1 cellular context compared by ENCODE assay signal in the genomic region with DNA sequence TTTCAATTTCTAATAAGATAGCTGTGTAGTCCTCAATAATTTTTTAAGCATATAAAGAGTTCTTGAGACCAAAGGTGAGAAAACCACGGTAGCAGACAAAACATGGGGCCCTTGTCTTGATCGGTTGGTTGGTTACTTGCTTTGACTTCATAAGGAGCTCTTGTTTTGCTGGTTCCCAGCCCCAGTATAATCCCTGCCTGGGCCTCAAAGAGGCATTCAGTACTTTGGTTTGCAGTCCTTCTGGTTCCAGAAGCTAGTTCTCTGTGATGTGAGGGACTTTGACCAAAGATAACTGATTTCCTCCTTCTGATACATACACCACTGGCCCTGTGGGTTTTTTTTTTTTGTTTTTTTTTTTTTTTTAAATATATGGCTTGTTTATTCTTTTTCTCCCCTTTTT.
TF ChIP-seq lines count a peak whose summit lies in the region.

No MANE protein-coding gene starts in this region.

TF ChIP-seq in K562, 482 proteins besides CTCF, POLR2A, EP300 and RAD21:
- TF ChIP-seq, protein P1, sequence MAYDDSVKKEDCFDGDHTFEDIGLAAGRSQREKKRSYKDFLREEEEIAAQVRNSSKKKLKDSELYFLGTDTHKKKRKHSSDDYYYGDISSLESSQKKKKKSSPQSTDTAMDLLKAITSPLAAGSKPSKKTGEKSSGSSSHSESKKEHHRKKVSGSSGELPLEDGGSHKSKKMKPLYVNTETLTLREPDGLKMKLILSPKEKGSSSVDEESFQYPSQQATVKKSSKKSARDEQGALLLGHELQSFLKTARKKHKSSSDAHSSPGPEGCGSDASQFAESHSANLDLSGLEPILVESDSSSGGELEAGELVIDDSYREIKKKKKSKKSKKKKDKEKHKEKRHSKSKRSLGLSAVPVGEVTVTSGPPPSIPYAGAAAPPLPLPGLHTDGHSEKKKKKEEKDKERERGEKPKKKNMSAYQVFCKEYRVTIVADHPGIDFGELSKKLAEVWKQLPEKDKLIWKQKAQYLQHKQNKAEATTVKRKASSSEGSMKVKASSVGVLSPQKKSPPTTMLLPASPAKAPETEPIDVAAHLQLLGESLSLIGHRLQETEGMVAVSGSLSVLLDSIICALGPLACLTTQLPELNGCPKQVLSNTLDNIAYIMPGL (CRISPR knock-in tag; IDR thresholded peaks at IDR 0.05) = no peak
- TF ChIP-seq CTBP1 (IDR thresholded peaks at IDR 0.05; ENCODE audit: borderline replicate concordance) (no peak), BHLHE40 (IDR thresholded peaks at IDR 0.05; ENCODE audit: low read length) (no peak), PPARD (CRISPR knock-in tag; IDR thresholded peaks at IDR 0.05) (no peak)
- TF ChIP-seq, protein P2, sequence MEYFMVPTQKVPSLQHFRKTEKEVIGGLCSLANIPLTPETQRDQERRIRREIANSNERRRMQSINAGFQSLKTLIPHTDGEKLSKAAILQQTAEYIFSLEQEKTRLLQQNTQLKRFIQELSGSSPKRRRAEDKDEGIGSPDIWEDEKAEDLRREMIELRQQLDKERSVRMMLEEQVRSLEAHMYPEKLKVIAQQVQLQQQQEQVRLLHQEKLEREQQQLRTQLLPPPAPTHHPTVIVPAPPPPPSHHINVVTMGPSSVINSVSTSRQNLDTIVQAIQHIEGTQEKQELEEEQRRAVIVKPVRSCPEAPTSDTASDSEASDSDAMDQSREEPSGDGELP (CRISPR knock-in tag; IDR thresholded peaks at IDR 0.05; ENCODE audit: borderline replicate concordance) = no peak
- TF ChIP-seq, protein P3, sequence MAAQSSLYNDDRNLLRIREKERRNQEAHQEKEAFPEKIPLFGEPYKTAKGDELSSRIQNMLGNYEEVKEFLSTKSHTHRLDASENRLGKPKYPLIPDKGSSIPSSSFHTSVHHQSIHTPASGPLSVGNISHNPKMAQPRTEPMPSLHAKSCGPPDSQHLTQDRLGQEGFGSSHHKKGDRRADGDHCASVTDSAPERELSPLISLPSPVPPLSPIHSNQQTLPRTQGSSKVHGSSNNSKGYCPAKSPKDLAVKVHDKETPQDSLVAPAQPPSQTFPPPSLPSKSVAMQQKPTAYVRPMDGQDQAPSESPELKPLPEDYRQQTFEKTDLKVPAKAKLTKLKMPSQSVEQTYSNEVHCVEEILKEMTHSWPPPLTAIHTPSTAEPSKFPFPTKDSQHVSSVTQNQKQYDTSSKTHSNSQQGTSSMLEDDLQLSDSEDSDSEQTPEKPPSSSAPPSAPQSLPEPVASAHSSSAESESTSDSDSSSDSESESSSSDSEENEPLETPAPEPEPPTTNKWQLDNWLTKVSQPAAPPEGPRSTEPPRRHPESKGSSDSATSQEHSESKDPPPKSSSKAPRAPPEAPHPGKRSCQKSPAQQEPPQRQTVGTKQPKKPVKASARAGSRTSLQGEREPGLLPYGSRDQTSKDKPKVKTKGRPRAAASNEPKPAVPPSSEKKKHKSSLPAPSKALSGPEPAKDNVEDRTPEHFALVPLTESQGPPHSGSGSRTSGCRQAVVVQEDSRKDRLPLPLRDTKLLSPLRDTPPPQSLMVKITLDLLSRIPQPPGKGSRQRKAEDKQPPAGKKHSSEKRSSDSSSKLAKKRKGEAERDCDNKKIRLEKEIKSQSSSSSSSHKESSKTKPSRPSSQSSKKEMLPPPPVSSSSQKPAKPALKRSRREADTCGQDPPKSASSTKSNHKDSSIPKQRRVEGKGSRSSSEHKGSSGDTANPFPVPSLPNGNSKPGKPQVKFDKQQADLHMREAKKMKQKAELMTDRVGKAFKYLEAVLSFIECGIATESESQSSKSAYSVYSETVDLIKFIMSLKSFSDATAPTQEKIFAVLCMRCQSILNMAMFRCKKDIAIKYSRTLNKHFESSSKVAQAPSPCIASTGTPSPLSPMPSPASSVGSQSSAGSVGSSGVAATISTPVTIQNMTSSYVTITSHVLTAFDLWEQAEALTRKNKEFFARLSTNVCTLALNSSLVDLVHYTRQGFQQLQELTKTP (IDR thresholded peaks at IDR 0.05; ENCODE audit: low read depth in 1 of 2, partially characterized antibody in 2 of 2) = no peak
- TF ChIP-seq, protein P4, sequence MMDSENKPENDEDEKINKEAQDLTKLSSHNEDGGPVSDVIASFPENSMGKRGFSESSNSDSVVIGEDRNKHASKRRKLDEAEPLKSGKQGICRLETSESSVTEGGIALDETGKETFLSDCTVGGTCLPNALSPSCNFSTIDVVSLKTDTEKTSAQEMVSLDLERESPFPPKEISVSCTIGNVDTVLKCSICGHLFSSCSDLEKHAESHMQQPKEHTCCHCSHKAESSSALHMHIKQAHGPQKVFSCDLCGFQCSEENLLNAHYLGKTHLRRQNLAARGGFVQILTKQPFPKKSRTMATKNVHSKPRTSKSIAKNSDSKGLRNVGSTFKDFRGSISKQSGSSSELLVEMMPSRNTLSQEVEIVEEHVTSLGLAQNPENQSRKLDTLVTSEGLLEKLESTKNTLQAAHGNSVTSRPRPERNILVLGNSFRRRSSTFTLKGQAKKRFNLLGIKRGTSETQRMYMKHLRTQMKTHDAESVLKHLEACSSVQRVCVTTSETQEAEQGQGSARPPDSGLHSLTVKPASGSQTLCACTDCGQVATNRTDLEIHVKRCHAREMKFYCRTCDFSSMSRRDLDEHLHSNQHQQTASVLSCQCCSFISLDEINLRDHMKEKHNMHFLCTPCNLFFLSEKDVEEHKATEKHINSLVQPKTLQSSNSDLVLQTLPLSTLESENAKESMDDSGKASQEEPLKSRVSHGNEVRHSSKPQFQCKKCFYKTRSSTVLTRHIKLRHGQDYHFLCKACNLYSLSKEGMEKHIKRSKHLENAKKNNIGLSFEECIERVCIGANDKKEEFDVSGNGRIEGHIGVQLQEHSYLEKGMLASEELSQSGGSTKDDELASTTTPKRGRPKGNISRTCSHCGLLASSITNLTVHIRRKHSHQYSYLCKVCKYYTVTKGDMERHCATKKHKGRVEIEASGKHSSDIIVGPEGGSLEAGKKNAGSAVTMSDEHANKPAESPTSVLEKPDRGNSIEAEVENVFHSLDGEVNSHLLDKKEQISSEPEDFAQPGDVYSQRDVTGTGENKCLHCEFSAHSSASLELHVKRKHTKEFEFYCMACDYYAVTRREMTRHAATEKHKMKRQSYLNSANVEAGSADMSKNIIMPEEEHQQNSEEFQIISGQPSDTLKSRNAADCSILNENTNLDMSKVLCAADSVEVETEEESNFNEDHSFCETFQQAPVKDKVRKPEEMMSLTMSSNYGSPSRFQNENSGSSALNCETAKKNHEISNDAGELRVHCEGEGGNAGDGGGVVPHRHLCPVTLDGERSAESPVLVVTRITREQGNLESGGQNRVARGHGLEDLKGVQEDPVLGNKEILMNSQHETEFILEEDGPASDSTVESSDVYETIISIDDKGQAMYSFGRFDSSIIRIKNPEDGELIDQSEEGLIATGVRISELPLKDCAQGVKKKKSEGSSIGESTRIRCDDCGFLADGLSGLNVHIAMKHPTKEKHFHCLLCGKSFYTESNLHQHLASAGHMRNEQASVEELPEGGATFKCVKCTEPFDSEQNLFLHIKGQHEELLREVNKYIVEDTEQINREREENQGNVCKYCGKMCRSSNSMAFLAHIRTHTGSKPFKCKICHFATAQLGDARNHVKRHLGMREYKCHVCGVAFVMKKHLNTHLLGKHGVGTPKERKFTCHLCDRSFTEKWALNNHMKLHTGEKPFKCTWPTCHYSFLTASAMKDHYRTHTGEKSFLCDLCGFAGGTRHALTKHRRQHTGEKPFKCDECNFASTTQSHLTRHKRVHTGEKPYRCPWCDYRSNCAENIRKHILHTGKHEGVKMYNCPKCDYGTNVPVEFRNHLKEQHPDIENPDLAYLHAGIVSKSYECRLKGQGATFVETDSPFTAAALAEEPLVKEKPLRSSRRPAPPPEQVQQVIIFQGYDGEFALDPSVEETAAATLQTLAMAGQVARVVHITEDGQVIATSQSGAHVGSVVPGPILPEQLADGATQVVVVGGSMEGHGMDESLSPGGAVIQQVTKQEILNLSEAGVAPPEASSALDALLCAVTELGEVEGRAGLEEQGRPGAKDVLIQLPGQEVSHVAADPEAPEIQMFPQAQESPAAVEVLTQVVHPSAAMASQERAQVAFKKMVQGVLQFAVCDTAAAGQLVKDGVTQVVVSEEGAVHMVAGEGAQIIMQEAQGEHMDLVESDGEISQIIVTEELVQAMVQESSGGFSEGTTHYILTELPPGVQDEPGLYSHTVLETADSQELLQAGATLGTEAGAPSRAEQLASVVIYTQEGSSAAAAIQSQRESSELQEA (IDR thresholded peaks at IDR 0.05; ENCODE audit: low read depth) = no peak
